ENCODE assay signal across 2 cellular contexts in the genomic region with DNA sequence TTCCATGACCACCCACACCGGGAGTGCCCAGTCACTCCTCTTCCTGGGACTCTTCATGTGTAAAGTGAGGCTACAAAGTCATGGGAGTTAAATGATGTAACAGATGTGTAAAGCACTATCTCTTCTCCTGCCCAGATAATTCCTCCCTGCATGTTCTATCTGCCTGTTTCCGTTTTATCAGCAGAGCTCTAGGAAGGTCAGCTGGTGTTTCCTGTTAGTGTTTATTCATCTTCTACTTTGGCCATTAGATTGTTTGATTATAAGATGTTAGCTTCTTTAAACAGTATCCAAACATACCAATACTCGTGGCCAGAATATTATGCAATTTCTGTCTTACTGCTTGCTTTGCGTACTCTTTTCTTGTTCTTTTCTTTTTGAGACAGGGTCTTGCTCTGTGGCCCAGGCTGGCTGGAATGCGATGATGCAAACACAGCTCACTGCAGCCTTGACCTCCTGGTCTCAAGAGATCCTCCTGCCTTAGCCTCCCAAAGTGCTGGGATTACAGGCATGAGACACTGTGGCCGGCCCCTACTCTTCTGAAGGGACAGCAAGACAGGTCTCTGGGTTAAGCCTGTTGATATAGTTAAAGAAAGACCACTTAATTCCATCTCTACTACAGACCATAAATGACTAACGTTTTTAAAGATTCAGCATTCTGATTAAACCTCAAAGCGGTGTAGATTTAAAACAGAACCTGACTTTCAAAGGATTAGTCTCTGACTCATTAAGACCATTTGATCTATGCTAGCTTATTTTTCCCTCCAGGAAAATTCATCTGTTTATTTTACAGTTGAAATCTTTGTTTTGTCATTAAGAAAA.
TF ChIP-seq lines count a peak whose summit lies in the region.

No MANE protein-coding gene starts in this region.

TF ChIP-seq in SK-N-SH treated with all-trans-retinoic acid at 6 μM for 48 hours, 23 proteins besides CTCF, POLR2A, EP300 and RAD21:
- TF ChIP-seq ZC3H10 (CRISPR knock-in tag; IDR thresholded peaks at IDR 0.05), result peak; percentile 51; the same call in 1 of the 2 replicates
- TF ChIP-seq ISL1 (CRISPR knock-in tag; IDR thresholded peaks at IDR 0.05), result peak; percentile 64
- TF ChIP-seq ZNF70 (CRISPR knock-in tag; IDR thresholded peaks at IDR 0.05), result no peak

TF ChIP-seq in GM12891, 5 proteins besides CTCF, POLR2A, EP300 and RAD21:
- TF ChIP-seq PAX5 (IDR thresholded peaks at IDR 0.05; ENCODE audit: insufficient read depth, low read length, severe bottlenecking) (no peak), TAF1 (IDR thresholded peaks at IDR 0.05; ENCODE audit: low read depth, low read length) (no peak), POLR2AphosphoS5 (IDR thresholded peaks at IDR 0.05; ENCODE audit: low read depth, low read length) (no peak), POU2F2 (IDR thresholded peaks at IDR 0.05; ENCODE audit: low read depth, low read length) (no peak), SPI1 (IDR thresholded peaks at IDR 0.05; ENCODE audit: low read depth, low read length) (no peak)
